Comparison of ENCODE assay signal across 29 cellular contexts in the genomic region with DNA sequence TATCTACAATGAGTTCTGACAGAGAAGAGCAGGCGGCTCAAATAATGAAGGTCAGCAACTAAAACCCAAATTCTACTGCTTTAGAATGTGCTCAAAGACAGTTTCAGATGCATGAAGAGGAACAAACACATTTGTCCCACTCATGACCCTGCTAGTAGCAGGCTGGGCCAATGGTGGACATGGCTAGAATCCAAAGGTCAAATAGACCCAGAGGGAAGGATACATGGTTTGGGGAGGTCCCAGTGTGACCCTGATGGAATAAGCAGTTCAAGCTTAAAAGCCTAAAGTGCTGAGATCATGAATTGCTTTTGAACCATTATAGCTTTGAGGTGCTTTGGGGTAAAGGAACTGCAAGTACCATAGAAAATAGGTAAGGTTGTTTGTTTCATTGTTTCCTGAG.
"Had no signal": no experiment of that assay in that cellular context is flagged by ENCODE, and none has a peak within 500 bp of the region (broad histone marks: within the 10 kb centered on the region; RNA-seq: fewer than 3 reads in every experiment).

No MANE protein-coding gene starts in this region.

- H2AFZ ChIP-seq: hepatocyte had no signal

- H3K4me3 Mint-ChIP-seq: dendritic cell treated with granulocyte-macrophage colony-stimulating factor and Interleukin-4, amounts not matched to agents 40 ng/mL and 50 ng/mL, for 4 days; stimulated activated effector memory CD8-positive, alpha-beta T cell treated with anti-CD3 and anti-CD28 coated beads, Interleukin-12 subunit alpha, Interleukin-12 subunit beta, amount 100 ng/mL, for 72 hours; type B pancreatic cell had no signal

- H3K9me3 Mint-ChIP-seq: dendritic cell treated with granulocyte-macrophage colony-stimulating factor and Interleukin-4, amounts not matched to agents 40 ng/mL and 50 ng/mL, for 4 days; stimulated activated effector memory CD8-positive, alpha-beta T cell treated with anti-CD3 and anti-CD28 coated beads, Interleukin-12 subunit alpha, Interleukin-12 subunit beta, amount 100 ng/mL, for 72 hours; type B pancreatic cell had no signal

- ATAC-seq: foreskin keratinocyte; gastroesophageal sphincter; heart left ventricle; left lobe of liver; naive thymus-derived CD8-positive, alpha-beta T cell; psoas muscle; right cardiac atrium; stimulated activated effector memory CD8-positive, alpha-beta T cell treated with anti-CD3 and anti-CD28 coated beads, Interleukin-12 subunit alpha, Interleukin-12 subunit beta, amount 100 ng/mL, for 72 hours; stimulated activated naive CD8-positive, alpha-beta T cell treated with anti-CD3 and anti-CD28 coated beads, Interleukin-15, Interleukin-2, amounts not matched to agents 100 U/mL and 50 U/mL, for 24 hours had no signal

- H3K36me3 ChIP-seq: colonic mucosa, esophagus muscularis mucosa, gastroesophageal sphincter, heart left ventricle, ovary, sigmoid colon, tibial artery had no signal

- H3K4me1 ChIP-seq: colonic mucosa, esophagus muscularis mucosa, foreskin keratinocyte, gastroesophageal sphincter, heart left ventricle, psoas muscle, sigmoid colon, testis, tibial artery had no signal

- DNase-seq: colonic mucosa; effector memory CD4-positive, alpha-beta T cell; foreskin keratinocyte; heart left ventricle; kidney; mammary epithelial cell; mesendoderm; midbrain; naive thymus-derived CD8-positive, alpha-beta T cell; occipital lobe; ovary; posterior cingulate gyrus; psoas muscle; right cardiac atrium; sigmoid colon; stimulated activated CD4-positive, alpha-beta T cell treated with anti-CD3 and anti-CD28 coated beads, Interleukin-2, amount 100 ng/mL, for 24 hours; stimulated activated CD4-positive, alpha-beta T cell treated with anti-CD3 and anti-CD28 coated beads, Interleukin-4, amount 100 ng/mL, for 24 hours; stimulated activated naive CD8-positive, alpha-beta T cell treated with anti-CD3 and anti-CD28 coated beads, Interleukin-15, Interleukin-2, amounts not matched to agents 100 U/mL and 50 U/mL, for 24 hours; substantia nigra; testis; tibial artery had no signal

- H3K27me3 ChIP-seq: colonic mucosa, esophagus muscularis mucosa, foreskin keratinocyte, gastroesophageal sphincter, hepatocyte, ovary, sigmoid colon, testis, tibial artery had no signal

- H3K9me3 ChIP-seq: colonic mucosa, esophagus muscularis mucosa, gastroesophageal sphincter, ovary, psoas muscle, sigmoid colon, testis, tibial artery had no signal

- H3K36me3 Mint-ChIP-seq: stimulated activated effector memory CD8-positive, alpha-beta T cell treated with anti-CD3 and anti-CD28 coated beads, Interleukin-12 subunit alpha, Interleukin-12 subunit beta, amount 100 ng/mL, for 72 hours had no signal

- H3K27ac ChIP-seq: colonic mucosa, esophagus muscularis mucosa, foreskin keratinocyte, gastroesophageal sphincter, heart left ventricle, hepatocyte, ovary, psoas muscle, sigmoid colon, testis, tibial artery had no signal

- H3K79me2 ChIP-seq: hepatocyte had no signal

- H3K4me2 ChIP-seq: hepatocyte had no signal

- H3K27me3 Mint-ChIP-seq: dendritic cell treated with granulocyte-macrophage colony-stimulating factor and Interleukin-4, amounts not matched to agents 40 ng/mL and 50 ng/mL, for 4 days; naive thymus-derived CD8-positive, alpha-beta T cell; type B pancreatic cell had no signal

- H3K27ac Mint-ChIP-seq: dendritic cell treated with granulocyte-macrophage colony-stimulating factor and Interleukin-4, amounts not matched to agents 40 ng/mL and 50 ng/mL, for 4 days; stimulated activated effector memory CD8-positive, alpha-beta T cell treated with anti-CD3 and anti-CD28 coated beads, Interleukin-12 subunit alpha, Interleukin-12 subunit beta, amount 100 ng/mL, for 72 hours; type B pancreatic cell had no signal

- FAIRE-seq: endothelial cell of umbilical vein, kidney had no signal

- H3K4me3 ChIP-seq: colonic mucosa, esophagus muscularis mucosa, gastroesophageal sphincter, heart left ventricle, hepatocyte, ovary, psoas muscle, sigmoid colon, testis, tibial artery had no signal
